In genomic region chr20:3696745-3697587, GRCh38 we compare ENCODE assay signal across 32 cellular contexts. TPM values are rescaled to one million over a fixed set of nuclear protein-coding genes. Genes with fewer than 3 reads are reported as not detected.
"Had no signal": no experiment of that assay in that cellular context is flagged by ENCODE, and none has a peak within 500 bp of the region (broad histone marks: within the 10 kb centered on the region; RNA-seq: fewer than 3 reads in every experiment).

No MANE protein-coding gene starts in this region.

- H3K4me1 ChIP-seq: heart right ventricle, left lung, pancreas, prostate gland, sigmoid colon, tibial nerve, uterus had no signal

- H3K4me1 Mint-ChIP-seq: naive thymus-derived CD8-positive, alpha-beta T cell; neural crest cell; stimulated activated memory B cell treated with anti-CD40 and anti-IgM and Interleukin-4, amounts not matched to agents 10 μg/mL and 1 μg/mL and 100 μg/mL, for 72 hours; stimulated activated naive CD8-positive, alpha-beta T cell treated with anti-CD3 and anti-CD28 coated beads, Interleukin-15, amount 100 ng/mL, for 72 hours had no signal

- H3K27ac ChIP-seq: heart right ventricle, hepatocyte, left lung, neutrophil, pancreas, prostate gland, sigmoid colon, tibial nerve, uterus had no signal

- H3K27ac Mint-ChIP-seq: naive thymus-derived CD8-positive, alpha-beta T cell; nephron; stimulated activated memory B cell treated with anti-CD40 and anti-IgM and Interleukin-4, amounts not matched to agents 10 μg/mL and 1 μg/mL and 100 μg/mL, for 72 hours; stimulated activated naive CD8-positive, alpha-beta T cell treated with anti-CD3 and anti-CD28 coated beads, Interleukin-15, amount 100 ng/mL, for 72 hours; type B pancreatic cell had no signal

- H3K27me3 Mint-ChIP-seq: naive thymus-derived CD8-positive, alpha-beta T cell; stimulated activated memory B cell treated with anti-CD40 and anti-IgM and Interleukin-4, amounts not matched to agents 10 μg/mL and 1 μg/mL and 100 μg/mL, for 72 hours; stimulated activated naive CD8-positive, alpha-beta T cell treated with anti-CD3 and anti-CD28 coated beads, Interleukin-15, amount 100 ng/mL, for 72 hours had no signal

- ATAC-seq: left colon; left lung; naive thymus-derived CD8-positive, alpha-beta T cell; pancreas; right cardiac atrium; stimulated activated memory B cell treated with anti-CD40 and anti-IgM and Interleukin-4, amounts not matched to agents 10 μg/mL and 1 μg/mL and 100 μg/mL, for 72 hours; stimulated activated naive CD8-positive, alpha-beta T cell treated with anti-CD3 and anti-CD28 coated beads, Interleukin-15, amount 100 ng/mL, for 72 hours had no signal

- H2AFZ ChIP-seq: hepatocyte had no signal

- H3K36me3 Mint-ChIP-seq: naive thymus-derived CD8-positive, alpha-beta T cell; stimulated activated memory B cell treated with anti-CD40 and anti-IgM and Interleukin-4, amounts not matched to agents 10 μg/mL and 1 μg/mL and 100 μg/mL, for 72 hours; type B pancreatic cell had no signal

- H3K27me3 ChIP-seq: heart right ventricle, hepatocyte, left lung, neutrophil, pancreas, sigmoid colon, tibial nerve, uterus had no signal

- H3K9me3 ChIP-seq: neutrophil, pancreas, prostate gland, uterus had no signal

- H3K79me2 ChIP-seq: hepatocyte had no signal

- H3K4me3 Mint-ChIP-seq: naive thymus-derived CD8-positive, alpha-beta T cell; nephron; neural crest cell; stimulated activated memory B cell treated with anti-CD40 and anti-IgM and Interleukin-4, amounts not matched to agents 10 μg/mL and 1 μg/mL and 100 μg/mL, for 72 hours; stimulated activated naive CD8-positive, alpha-beta T cell treated with anti-CD3 and anti-CD28 coated beads, Interleukin-15, amount 100 ng/mL, for 72 hours; type B pancreatic cell had no signal

- H3K4me2 ChIP-seq: hepatocyte had no signal

- H3K4me3 ChIP-seq: heart right ventricle, hepatocyte, left lung, pancreas, prostate gland, sigmoid colon, tibial nerve, uterus had no signal

- H3K9me3 Mint-ChIP-seq: nephron; neural crest cell; stimulated activated memory B cell treated with anti-CD40 and anti-IgM and Interleukin-4, amounts not matched to agents 10 μg/mL and 1 μg/mL and 100 μg/mL, for 72 hours; stimulated activated naive CD8-positive, alpha-beta T cell treated with anti-CD3 and anti-CD28 coated beads, Interleukin-15, amount 100 ng/mL, for 72 hours; type B pancreatic cell had no signal

- DNase-seq: heart right ventricle; left colon; left lung; mammary epithelial cell; mesenchymal stem cell; occipital lobe; pancreas; retina; right cardiac atrium; sigmoid colon; stimulated activated CD4-positive, alpha-beta T cell treated with anti-CD3 and anti-CD28 coated beads, Interleukin-1b, Interleukin-23, amount 100 ng/mL, for 48 hours; stimulated activated CD4-positive, alpha-beta T cell treated with anti-CD3 and anti-CD28 coated beads, Interleukin-4, amount 100 ng/mL, for 4 hours; stimulated activated CD8-positive, alpha-beta memory T cell treated with anti-CD3 and anti-CD28 coated beads, Interleukin-4, amount 100 ng/mL, for 48 hours; stimulated activated naive CD4-positive, alpha-beta T cell treated with Interleukin-2 at 50 U/mL for 16 hours; stimulated activated naive CD8-positive, alpha-beta T cell treated with anti-CD3 and anti-CD28 coated beads, Interleukin-15, amount 100 ng/mL, for 72 hours; substantia nigra; uterus had no signal

- H3K36me3 ChIP-seq: neutrophil, pancreas, prostate gland, sigmoid colon, tibial nerve, uterus had no signal

RNA-seq across cellular contexts. Expression of gene ADAM33, which starts 15.2 kb away (rescaled TPM):
- total RNA-seq: naive thymus-derived CD8-positive, alpha-beta T cell had no signal
- polyA plus RNA-seq: keratinocyte; mammary epithelial cell; naive thymus-derived CD8-positive, alpha-beta T cell had no signal

RNA-seq across cellular contexts. Expression of gene SIGLEC1, which starts 15.4 kb away (rescaled TPM):
- total RNA-seq: mammary epithelial cell, neural crest cell had no signal
- polyA plus RNA-seq: keratinocyte; mammary epithelial cell; naive thymus-derived CD8-positive, alpha-beta T cell had no signal

RNA-seq across cellular contexts. Expression of gene GFRA4, which starts 33.8 kb away (rescaled TPM):
- total RNA-seq: heart right ventricle; hepatocyte; left colon; left lung; lower leg skin; mammary epithelial cell; mucosa of gallbladder; naive thymus-derived CD8-positive, alpha-beta T cell; neural crest cell; occipital lobe; pancreas; prostate gland; right cardiac atrium; sigmoid colon; temporal lobe; tibial nerve; ureter; uterus had no signal
- polyA plus RNA-seq: heart right ventricle; hepatocyte; keratinocyte; mammary epithelial cell; naive thymus-derived CD8-positive, alpha-beta T cell; pancreas; right cardiac atrium; sigmoid colon; small intestine had no signal

RNA-seq across cellular contexts. Expression of gene HSPA12B, which starts 35.5 kb away (rescaled TPM):
- total RNA-seq: mammary epithelial cell; naive thymus-derived CD8-positive, alpha-beta T cell had no signal
- polyA plus RNA-seq: keratinocyte, mammary epithelial cell had no signal
